In genomic region chr10:91665842-91666241, GRCh38 we compare ENCODE assay signal across 2 cellular contexts.
TF ChIP-seq lines count a peak whose summit lies in the region.

No MANE protein-coding gene starts in this region.

TF ChIP-seq in SK-N-SH, 30 proteins besides CTCF, POLR2A, EP300 and RAD21 (continued from another document):
- TF ChIP-seq USF2 (IDR thresholded peaks at IDR 0.05; ENCODE audit: borderline replicate concordance, low read depth, low read length) = no peak

TF ChIP-seq in SK-N-SH treated with all-trans-retinoic acid at 6 μM for 48 hours, 23 proteins besides CTCF, POLR2A, EP300 and RAD21:
- TF ChIP-seq TSHZ2 (CRISPR knock-in tag; IDR thresholded peaks at IDR 0.05) = no peak
- no peak for TF ChIP-seq OSR1 (CRISPR knock-in tag; IDR thresholded peaks at IDR 0.05)
- TF ChIP-seq ARNTL (CRISPR knock-in tag; IDR thresholded peaks at IDR 0.05; ENCODE audit: borderline replicate concordance, low read depth) = no peak
- no peak for TF ChIP-seq ZNF565 (CRISPR knock-in tag; conservative IDR thresholded peaks at IDR 0.05; ENCODE audit: low read depth)
- TF ChIP-seq PATZ1 (CRISPR knock-in tag; IDR thresholded peaks at IDR 0.05; ENCODE audit: borderline replicate concordance) = no peak
